Comparison of ENCODE assay signal across 17 cellular contexts in genomic region chr4:140013088-140013487, GRCh38.
DNase-seq lines count a peak whose midpoint lies in the region; ATAC-seq, FAIRE-seq and TF ChIP-seq lines count a peak whose summit lies in the region.
"Had no signal": no experiment of that assay in that cellular context is flagged by ENCODE, and none has a peak within 500 bp of the region (broad histone marks: within the 10 kb centered on the region; RNA-seq: fewer than 3 reads in every experiment).

No MANE protein-coding gene starts in this region.

- no peak for TF ChIP-seq POLR2A in A549 (IDR thresholded peaks at IDR 0.05; ENCODE audit: low read length)

- peak overlapping the region; percentile 74 for H3K4me2 ChIP-seq in A549

- CTCF ChIA-PET in A549 (lab: Yijun Ruan, JAX): interaction anchor here (0.8 to 5.3 kb wide), 11 partner anchors 12 to 347 kb away, joined by 3 to 40 read pairs (median 5); no protein-coding TSS in a partner anchor
- CTCF ChIA-PET in activated CD4-positive, alpha-beta memory T cell treated with anti-CD3 and anti-CD28 coated beads, Interleukin-2, amount 10 ng/mL, durations not matched to agents 7 days and 5 days (lab: Charles Lee): interaction anchor here (1.1 to 4.2 kb wide), 9 partner anchors 39 to 607 kb away, joined by 3 to 50 read pairs (median 3); no protein-coding TSS in a partner anchor

- TF ChIP-seq EP300 in A549 (IDR thresholded peaks at IDR 0.05): no peak

- 8% methylated on average over 5 of the region's 5 CpGs for WGBS in A549 (ENCODE audit: missing lambda C conversion rate)

- TF ChIP-seq CTCF in A549 (IDR thresholded peaks at IDR 0.05): no peak
- TF ChIP-seq CTCF in coronary artery (IDR thresholded peaks at IDR 0.05): no peak
- TF ChIP-seq CTCF in neural crest cell (conservative IDR thresholded peaks at IDR 0.05): no peak
- TF ChIP-seq CTCF in mesothelial cell of epicardium (IDR thresholded peaks at IDR 0.05; ENCODE audit: unreplicated experiment): no peak

- H3K4me3 Mint-ChIP-seq in neural crest cell (no peak overlapping the region), mesothelial cell of epicardium (no peak overlapping the region)
- H3K4me3 Mint-ChIP-seq in activated CD4-positive, alpha-beta memory T cell treated with anti-CD3 and anti-CD28 coated beads, Interleukin-2, amount 10 ng/mL, durations not matched to agents 7 days and 5 days: no peak overlapping the region
- H3K4me3 Mint-ChIP-seq: activated CD8-positive, alpha-beta T cell treated with anti-CD3 and anti-CD28 coated beads, Interleukin-2, amount 10 ng/mL, durations not matched to agents 7 days and 5 days; activated naive CD8-positive, alpha-beta T cell treated with anti-CD3 and anti-CD28 coated beads, Interleukin-2, amount 10 ng/mL, durations not matched to agents 7 days and 5 days; central memory CD8-positive, alpha-beta T cell had no signal

- H3K9me3 Mint-ChIP-seq in neural crest cell (peaks cover 5% of the 10 kb centered on the region), mesothelial cell of epicardium (peaks cover 15% of the 10 kb centered on the region)
- no peaks in the 10 kb centered on the region for H3K9me3 Mint-ChIP-seq in activated CD4-positive, alpha-beta memory T cell treated with anti-CD3 and anti-CD28 coated beads, Interleukin-2, amount 10 ng/mL, durations not matched to agents 7 days and 5 days
- H3K9me3 Mint-ChIP-seq: central memory CD8-positive, alpha-beta T cell; naive thymus-derived CD4-positive, alpha-beta T cell had no signal

- H3K4me3 ChIP-seq in A549 (0 out of 3 replicates have a peak overlapping the region, but pooled peaks have one; percentile 6), coronary artery (peak overlapping the region; percentile 41)
- H3K4me3 ChIP-seq: stomach, tibial artery had no signal

- FAIRE-seq in A549 (lab: Jason Lieb, UNC): no peak

- H3K27ac ChIP-seq in A549: peak overlapping the region; percentile 91 to 92
- H3K27ac ChIP-seq in coronary artery: no peak overlapping the region
- H3K27ac ChIP-seq: HL-60 had no signal

- H3K4me1 Mint-ChIP-seq in neural crest cell (peaks cover 24% of the 10 kb centered on the region), mesothelial cell of epicardium (peaks cover 8% of the 10 kb centered on the region)
- H3K4me1 Mint-ChIP-seq in activated CD4-positive, alpha-beta memory T cell treated with anti-CD3 and anti-CD28 coated beads, Interleukin-2, amount 10 ng/mL, durations not matched to agents 7 days and 5 days: peaks cover 8% of the 10 kb centered on the region
- H3K4me1 Mint-ChIP-seq: central memory CD8-positive, alpha-beta T cell had no signal

- no peak for TF ChIP-seq RAD21 in A549 (conservative IDR thresholded peaks at IDR 0.05 in 1 of 2, IDR thresholded peaks at IDR 0.05 in 1 of 2)

- POLR2A ChIA-PET in A549 (lab: Yijun Ruan, JAX): interaction anchor here (1.4 to 2.0 kb wide), 3 partner anchors 141 to 360 kb away, joined by 3 to 8 read pairs (median 3); partner anchors contain the start of genes MAML3 and SCOC
- POLR2A ChIA-PET in activated CD4-positive, alpha-beta memory T cell treated with anti-CD3 and anti-CD28 coated beads, Interleukin-2, amount 10 ng/mL, durations not matched to agents 7 days and 5 days (lab: Charles Lee): interaction anchor here (0.7 to 1.4 kb wide), 2 partner anchors 240 to 347 kb away, joined by 3 read pairs; no protein-coding TSS in a partner anchor

- H3K4me1 ChIP-seq in A549: peaks cover 50% of the 10 kb centered on the region

- H3K9me3 ChIP-seq in A549: peaks cover 16% of the 10 kb centered on the region
- H3K9me3 ChIP-seq: stomach had no signal

- H3K27ac Mint-ChIP-seq in neural crest cell (ENCODE audit: unreplicated experiment): peak overlapping the region; percentile 15
- no peak overlapping the region for H3K27ac Mint-ChIP-seq in mesothelial cell of epicardium
- H3K27ac Mint-ChIP-seq in activated CD4-positive, alpha-beta memory T cell treated with anti-CD3 and anti-CD28 coated beads, Interleukin-2, amount 10 ng/mL, durations not matched to agents 7 days and 5 days: no peak overlapping the region
- H3K27ac Mint-ChIP-seq: activated CD8-positive, alpha-beta T cell treated with anti-CD3 and anti-CD28 coated beads, Interleukin-2, amount 10 ng/mL, durations not matched to agents 7 days and 5 days; activated naive CD8-positive, alpha-beta T cell treated with anti-CD3 and anti-CD28 coated beads, Interleukin-2, amount 10 ng/mL, durations not matched to agents 7 days and 5 days had no signal

- H3K27me3 Mint-ChIP-seq in neural crest cell (ENCODE audit: low read depth): no peaks in the 10 kb centered on the region
- no peaks in the 10 kb centered on the region for H3K27me3 Mint-ChIP-seq in mesothelial cell of epicardium (ENCODE audit: low read depth)
- peaks cover 35% of the 10 kb centered on the region for H3K27me3 Mint-ChIP-seq in activated CD4-positive, alpha-beta memory T cell treated with anti-CD3 and anti-CD28 coated beads, Interleukin-2, amount 10 ng/mL, durations not matched to agents 7 days and 5 days
- H3K27me3 Mint-ChIP-seq: activated naive CD8-positive, alpha-beta T cell treated with anti-CD3 and anti-CD28 coated beads, Interleukin-2, amount 10 ng/mL, durations not matched to agents 7 days and 5 days had no signal

- peak; percentile 83 to 88 for ATAC-seq in A549

- H3K36me3 Mint-ChIP-seq in neural crest cell (ENCODE audit: low read depth): peaks cover 6% of the 10 kb centered on the region
- H3K36me3 Mint-ChIP-seq in mesothelial cell of epicardium: peaks cover 11% of the 10 kb centered on the region
- H3K36me3 Mint-ChIP-seq in activated CD4-positive, alpha-beta memory T cell treated with anti-CD3 and anti-CD28 coated beads, Interleukin-2, amount 10 ng/mL, durations not matched to agents 7 days and 5 days (ENCODE audit: low read depth): no peaks in the 10 kb centered on the region
- H3K36me3 Mint-ChIP-seq: activated naive CD8-positive, alpha-beta T cell treated with anti-CD3 and anti-CD28 coated beads, Interleukin-2, amount 10 ng/mL, durations not matched to agents 7 days and 5 days; naive thymus-derived CD4-positive, alpha-beta T cell had no signal

- DNase-seq in A549 (ENCODE audit: low read depth in 1 of 2, low spot score in 1 of 2) (no peak), NCI-H69 (lab: John Stamatoyannopoulos, UW) (peak; percentile 40), coronary artery (ENCODE audit: low spot score) (no peak), neural crest cell (ENCODE audit: low read depth, low spot score) (no peak), mesothelial cell of epicardium (ENCODE audit: low spot score in 2 of 2, unreplicated experiment in 2 of 2) (no peak), foreskin melanocyte (no peak)
- DNase-seq in activated T-cell treated with anti-CD3 and anti-CD28 coated beads, Interleukin-2, amount 50 U/mL, for 1 hour: no peak
- DNase-seq in activated CD4-positive, alpha-beta memory T cell treated with anti-CD3 and anti-CD28 coated beads, Interleukin-2, amount 10 ng/mL, durations not matched to agents 7 days and 5 days: no peak
- DNase-seq: ACHN, activated gamma-delta T cell had no signal

TF ChIP-seq in A549, 52 proteins besides CTCF, POLR2A, EP300 and RAD21:
- TF ChIP-seq TP53 (CRISPR knock-in tag; IDR thresholded peaks at IDR 0.05) (peak; percentile 63; the same call in 1 of the 2 replicates), JUN (IDR thresholded peaks at IDR 0.05) (peak in 1 of 2 experiments; percentile 14; a peak in 1 of 5 replicates), HOXB13 (CRISPR knock-in tag; IDR thresholded peaks at IDR 0.05; ENCODE audit: low read depth) (no peak), RARB (CRISPR knock-in tag; IDR thresholded peaks at IDR 0.05) (no peak), PHF8 (IDR thresholded peaks at IDR 0.05; ENCODE audit: borderline replicate concordance, low read depth) (no peak), TFCP2L1 (CRISPR knock-in tag; IDR thresholded peaks at IDR 0.05) (peak; percentile 18; the same call in 1 of the 2 replicates)
- TF ChIP-seq, protein P1, sequence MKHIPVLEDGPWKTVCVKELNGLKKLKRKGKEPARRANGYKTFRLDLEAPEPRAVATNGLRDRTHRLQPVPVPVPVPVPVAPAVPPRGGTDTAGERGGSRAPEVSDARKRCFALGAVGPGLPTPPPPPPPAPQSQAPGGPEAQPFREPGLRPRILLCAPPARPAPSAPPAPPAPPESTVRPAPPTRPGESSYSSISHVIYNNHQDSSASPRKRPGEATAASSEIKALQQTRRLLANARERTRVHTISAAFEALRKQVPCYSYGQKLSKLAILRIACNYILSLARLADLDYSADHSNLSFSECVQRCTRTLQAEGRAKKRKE (CRISPR knock-in tag; IDR thresholded peaks at IDR 0.05; ENCODE audit: low read depth): 0 out of 2 replicates have a peak, but pooled peaks have one; percentile 45

Comparison
In these comparisons a context has a peak if more than half of its experiments do, and no peak if none do; other contexts are left out.
1. H3K27ac ChIP-seq: peak in A549 (2 of 2); none in coronary artery (0 of 2).